1 cellular context compared by ENCODE assay signal in genomic region chr3:194254032-194254431, GRCh38.
TF ChIP-seq lines count a peak whose summit lies in the region.

No MANE protein-coding gene starts in this region.

TF ChIP-seq in K562, 482 proteins besides CTCF, POLR2A, EP300 and RAD21 (continued from another document):
- TF ChIP-seq, protein P1, sequence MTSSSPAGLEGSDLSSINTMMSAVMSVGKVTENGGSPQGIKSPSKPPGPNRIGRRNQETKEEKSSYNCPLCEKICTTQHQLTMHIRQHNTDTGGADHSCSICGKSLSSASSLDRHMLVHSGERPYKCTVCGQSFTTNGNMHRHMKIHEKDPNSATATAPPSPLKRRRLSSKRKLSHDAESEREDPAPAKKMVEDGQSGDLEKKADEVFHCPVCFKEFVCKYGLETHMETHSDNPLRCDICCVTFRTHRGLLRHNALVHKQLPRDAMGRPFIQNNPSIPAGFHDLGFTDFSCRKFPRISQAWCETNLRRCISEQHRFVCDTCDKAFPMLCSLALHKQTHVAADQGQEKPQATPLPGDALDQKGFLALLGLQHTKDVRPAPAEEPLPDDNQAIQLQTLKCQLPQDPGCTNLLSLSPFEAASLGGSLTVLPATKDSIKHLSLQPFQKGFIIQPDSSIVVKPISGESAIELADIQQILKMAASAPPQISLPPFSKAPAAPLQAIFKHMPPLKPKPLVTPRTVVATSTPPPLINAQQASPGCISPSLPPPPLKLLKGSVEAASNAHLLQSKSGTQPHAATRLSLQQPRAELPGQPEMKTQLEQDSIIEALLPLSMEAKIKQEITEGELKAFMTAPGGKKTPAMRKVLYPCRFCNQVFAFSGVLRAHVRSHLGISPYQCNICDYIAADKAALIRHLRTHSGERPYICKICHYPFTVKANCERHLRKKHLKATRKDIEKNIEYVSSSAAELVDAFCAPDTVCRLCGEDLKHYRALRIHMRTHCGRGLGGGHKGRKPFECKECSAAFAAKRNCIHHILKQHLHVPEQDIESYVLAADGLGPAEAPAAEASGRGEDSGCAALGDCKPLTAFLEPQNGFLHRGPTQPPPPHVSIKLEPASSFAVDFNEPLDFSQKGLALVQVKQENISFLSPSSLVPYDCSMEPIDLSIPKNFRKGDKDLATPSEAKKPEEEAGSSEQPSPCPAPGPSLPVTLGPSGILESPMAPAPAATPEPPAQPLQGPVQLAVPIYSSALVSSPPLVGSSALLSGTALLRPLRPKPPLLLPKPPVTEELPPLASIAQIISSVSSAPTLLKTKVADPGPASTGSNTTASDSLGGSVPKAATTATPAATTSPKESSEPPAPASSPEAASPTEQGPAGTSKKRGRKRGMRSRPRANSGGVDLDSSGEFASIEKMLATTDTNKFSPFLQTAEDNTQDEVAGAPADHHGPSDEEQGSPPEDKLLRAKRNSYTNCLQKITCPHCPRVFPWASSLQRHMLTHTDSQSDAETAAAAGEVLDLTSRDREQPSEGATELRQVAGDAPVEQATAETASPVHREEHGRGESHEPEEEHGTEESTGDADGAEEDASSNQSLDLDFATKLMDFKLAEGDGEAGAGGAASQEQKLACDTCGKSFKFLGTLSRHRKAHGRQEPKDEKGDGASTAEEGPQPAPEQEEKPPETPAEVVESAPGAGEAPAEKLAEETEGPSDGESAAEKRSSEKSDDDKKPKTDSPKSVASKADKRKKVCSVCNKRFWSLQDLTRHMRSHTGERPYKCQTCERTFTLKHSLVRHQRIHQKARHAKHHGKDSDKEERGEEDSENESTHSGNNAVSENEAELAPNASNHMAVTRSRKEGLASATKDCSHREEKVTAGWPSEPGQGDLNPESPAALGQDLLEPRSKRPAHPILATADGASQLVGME (CRISPR knock-in tag; IDR thresholded peaks at IDR 0.05): peak; percentile 27; the same call in 1 of the 2 replicates
- TF ChIP-seq ZNF76 (CRISPR knock-in tag; IDR thresholded peaks at IDR 0.05; ENCODE audit: borderline replicate concordance) (peak; percentile 73), KLF6 (CRISPR knock-in tag; IDR thresholded peaks at IDR 0.05; ENCODE audit: borderline replicate concordance) (0 out of 2 replicates have a peak, but pooled peaks have one; percentile 41), ZNF644 (tag; IDR thresholded peaks at IDR 0.05; ENCODE audit: low read depth) (0 out of 2 replicates have a peak, but pooled peaks have one; percentile 49), ZNF197 (CRISPR knock-in tag; IDR thresholded peaks at IDR 0.05; ENCODE audit: low read depth) (no peak), ZNF584 (CRISPR knock-in tag; IDR thresholded peaks at IDR 0.05; ENCODE audit: low read depth) (0 out of 2 replicates have a peak, but pooled peaks have one; percentile 69), PTTG1 (tag; IDR thresholded peaks at IDR 0.05; ENCODE audit: low read depth) (peak; percentile 56; the same call in 1 of the 2 replicates), SMAD4 (CRISPR knock-in tag; conservative IDR thresholded peaks at IDR 0.05) (peak; percentile 55; the same call in 1 of the 2 replicates), ZNF766 (CRISPR knock-in tag; conservative IDR thresholded peaks at IDR 0.05) (0 out of 2 replicates have a peak, but pooled peaks have one; percentile 27), BMI1 (IDR thresholded peaks at IDR 0.05; ENCODE audit: low read length) (no peak), YY1 (IDR thresholded peaks at IDR 0.05; ENCODE audit: borderline replicate concordance in 1 of 3, control insufficient read depth in 1 of 3, extremely low read depth in 1 of 3, insufficient read depth in 3 of 3, insufficient read length in 1 of 3, insufficient replicate concordance in 2 of 3, low read depth in 1 of 3, low read length in 2 of 3) (peak in 1 of 3 experiments; percentile 22), SUPT5H (IDR thresholded peaks at IDR 0.05) (no peak), MEF2D (tag; conservative IDR thresholded peaks at IDR 0.05; ENCODE audit: low read depth) (0 out of 2 replicates have a peak, but pooled peaks have one; percentile 46), SMARCA5 (IDR thresholded peaks at IDR 0.05) (no peak), HNRNPK (IDR thresholded peaks at IDR 0.05; ENCODE audit: low read depth, low read length, poor library complexity, severe bottlenecking) (no peak), ZNF583 (CRISPR knock-in tag; IDR thresholded peaks at IDR 0.05) (peak; percentile 79; the same call in 1 of the 2 replicates)
- TF ChIP-seq, protein P2, sequence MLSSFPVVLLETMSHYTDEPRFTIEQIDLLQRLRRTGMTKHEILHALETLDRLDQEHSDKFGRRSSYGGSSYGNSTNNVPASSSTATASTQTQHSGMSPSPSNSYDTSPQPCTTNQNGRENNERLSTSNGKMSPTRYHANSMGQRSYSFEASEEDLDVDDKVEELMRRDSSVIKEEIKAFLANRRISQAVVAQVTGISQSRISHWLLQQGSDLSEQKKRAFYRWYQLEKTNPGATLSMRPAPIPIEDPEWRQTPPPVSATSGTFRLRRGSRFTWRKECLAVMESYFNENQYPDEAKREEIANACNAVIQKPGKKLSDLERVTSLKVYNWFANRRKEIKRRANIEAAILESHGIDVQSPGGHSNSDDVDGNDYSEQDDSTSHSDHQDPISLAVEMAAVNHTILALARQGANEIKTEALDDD (IDR thresholded peaks at IDR 0.05): peak; percentile 48; the same call in 1 of the 2 replicates
- TF ChIP-seq, protein P3, sequence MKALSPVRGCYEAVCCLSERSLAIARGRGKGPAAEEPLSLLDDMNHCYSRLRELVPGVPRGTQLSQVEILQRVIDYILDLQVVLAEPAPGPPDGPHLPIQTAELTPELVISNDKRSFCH (CRISPR knock-in tag; IDR thresholded peaks at IDR 0.05): no peak
- TF ChIP-seq, protein P3 (tag; IDR thresholded peaks at IDR 0.05): 0 out of 2 replicates have a peak, but pooled peaks have one; percentile 22
- TF ChIP-seq, protein P4, sequence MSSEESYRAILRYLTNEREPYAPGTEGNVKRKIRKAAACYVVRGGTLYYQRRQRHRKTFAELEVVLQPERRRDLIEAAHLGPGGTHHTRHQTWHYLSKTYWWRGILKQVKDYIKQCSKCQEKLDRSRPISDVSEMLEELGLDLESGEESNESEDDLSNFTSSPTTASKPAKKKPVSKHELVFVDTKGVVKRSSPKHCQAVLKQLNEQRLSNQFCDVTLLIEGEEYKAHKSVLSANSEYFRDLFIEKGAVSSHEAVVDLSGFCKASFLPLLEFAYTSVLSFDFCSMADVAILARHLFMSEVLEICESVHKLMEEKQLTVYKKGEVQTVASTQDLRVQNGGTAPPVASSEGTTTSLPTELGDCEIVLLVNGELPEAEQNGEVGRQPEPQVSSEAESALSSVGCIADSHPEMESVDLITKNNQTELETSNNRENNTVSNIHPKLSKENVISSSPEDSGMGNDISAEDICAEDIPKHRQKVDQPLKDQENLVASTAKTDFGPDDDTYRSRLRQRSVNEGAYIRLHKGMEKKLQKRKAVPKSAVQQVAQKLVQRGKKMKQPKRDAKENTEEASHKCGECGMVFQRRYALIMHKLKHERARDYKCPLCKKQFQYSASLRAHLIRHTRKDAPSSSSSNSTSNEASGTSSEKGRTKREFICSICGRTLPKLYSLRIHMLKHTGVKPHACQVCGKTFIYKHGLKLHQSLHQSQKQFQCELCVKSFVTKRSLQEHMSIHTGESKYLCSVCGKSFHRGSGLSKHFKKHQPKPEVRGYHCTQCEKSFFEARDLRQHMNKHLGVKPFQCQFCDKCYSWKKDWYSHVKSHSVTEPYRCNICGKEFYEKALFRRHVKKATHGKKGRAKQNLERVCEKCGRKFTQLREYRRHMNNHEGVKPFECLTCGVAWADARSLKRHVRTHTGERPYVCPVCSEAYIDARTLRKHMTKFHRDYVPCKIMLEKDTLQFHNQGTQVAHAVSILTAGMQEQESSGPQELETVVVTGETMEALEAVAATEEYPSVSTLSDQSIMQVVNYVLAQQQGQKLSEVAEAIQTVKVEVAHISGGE (CRISPR knock-in tag; IDR thresholded peaks at IDR 0.05): no peak
- TF ChIP-seq, protein P5, sequence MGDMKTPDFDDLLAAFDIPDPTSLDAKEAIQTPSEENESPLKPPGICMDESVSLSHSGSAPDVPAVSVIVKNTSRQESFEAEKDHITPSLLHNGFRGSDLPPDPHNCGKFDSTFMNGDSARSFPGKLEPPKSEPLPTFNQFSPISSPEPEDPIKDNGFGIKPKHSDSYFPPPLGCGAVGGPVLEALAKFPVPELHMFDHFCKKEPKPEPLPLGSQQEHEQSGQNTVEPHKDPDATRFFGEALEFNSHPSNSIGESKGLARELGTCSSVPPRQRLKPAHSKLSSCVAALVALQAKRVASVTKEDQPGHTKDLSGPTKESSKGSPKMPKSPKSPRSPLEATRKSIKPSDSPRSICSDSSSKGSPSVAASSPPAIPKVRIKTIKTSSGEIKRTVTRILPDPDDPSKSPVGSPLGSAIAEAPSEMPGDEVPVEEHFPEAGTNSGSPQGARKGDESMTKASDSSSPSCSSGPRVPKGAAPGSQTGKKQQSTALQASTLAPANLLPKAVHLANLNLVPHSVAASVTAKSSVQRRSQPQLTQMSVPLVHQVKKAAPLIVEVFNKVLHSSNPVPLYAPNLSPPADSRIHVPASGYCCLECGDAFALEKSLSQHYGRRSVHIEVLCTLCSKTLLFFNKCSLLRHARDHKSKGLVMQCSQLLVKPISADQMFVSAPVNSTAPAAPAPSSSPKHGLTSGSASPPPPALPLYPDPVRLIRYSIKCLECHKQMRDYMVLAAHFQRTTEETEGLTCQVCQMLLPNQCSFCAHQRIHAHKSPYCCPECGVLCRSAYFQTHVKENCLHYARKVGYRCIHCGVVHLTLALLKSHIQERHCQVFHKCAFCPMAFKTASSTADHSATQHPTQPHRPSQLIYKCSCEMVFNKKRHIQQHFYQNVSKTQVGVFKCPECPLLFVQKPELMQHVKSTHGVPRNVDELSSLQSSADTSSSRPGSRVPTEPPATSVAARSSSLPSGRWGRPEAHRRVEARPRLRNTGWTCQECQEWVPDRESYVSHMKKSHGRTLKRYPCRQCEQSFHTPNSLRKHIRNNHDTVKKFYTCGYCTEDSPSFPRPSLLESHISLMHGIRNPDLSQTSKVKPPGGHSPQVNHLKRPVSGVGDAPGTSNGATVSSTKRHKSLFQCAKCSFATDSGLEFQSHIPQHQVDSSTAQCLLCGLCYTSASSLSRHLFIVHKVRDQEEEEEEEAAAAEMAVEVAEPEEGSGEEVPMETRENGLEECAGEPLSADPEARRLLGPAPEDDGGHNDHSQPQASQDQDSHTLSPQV (IDR thresholded peaks at IDR 0.05): peak; percentile 69
- TF ChIP-seq, protein P6, sequence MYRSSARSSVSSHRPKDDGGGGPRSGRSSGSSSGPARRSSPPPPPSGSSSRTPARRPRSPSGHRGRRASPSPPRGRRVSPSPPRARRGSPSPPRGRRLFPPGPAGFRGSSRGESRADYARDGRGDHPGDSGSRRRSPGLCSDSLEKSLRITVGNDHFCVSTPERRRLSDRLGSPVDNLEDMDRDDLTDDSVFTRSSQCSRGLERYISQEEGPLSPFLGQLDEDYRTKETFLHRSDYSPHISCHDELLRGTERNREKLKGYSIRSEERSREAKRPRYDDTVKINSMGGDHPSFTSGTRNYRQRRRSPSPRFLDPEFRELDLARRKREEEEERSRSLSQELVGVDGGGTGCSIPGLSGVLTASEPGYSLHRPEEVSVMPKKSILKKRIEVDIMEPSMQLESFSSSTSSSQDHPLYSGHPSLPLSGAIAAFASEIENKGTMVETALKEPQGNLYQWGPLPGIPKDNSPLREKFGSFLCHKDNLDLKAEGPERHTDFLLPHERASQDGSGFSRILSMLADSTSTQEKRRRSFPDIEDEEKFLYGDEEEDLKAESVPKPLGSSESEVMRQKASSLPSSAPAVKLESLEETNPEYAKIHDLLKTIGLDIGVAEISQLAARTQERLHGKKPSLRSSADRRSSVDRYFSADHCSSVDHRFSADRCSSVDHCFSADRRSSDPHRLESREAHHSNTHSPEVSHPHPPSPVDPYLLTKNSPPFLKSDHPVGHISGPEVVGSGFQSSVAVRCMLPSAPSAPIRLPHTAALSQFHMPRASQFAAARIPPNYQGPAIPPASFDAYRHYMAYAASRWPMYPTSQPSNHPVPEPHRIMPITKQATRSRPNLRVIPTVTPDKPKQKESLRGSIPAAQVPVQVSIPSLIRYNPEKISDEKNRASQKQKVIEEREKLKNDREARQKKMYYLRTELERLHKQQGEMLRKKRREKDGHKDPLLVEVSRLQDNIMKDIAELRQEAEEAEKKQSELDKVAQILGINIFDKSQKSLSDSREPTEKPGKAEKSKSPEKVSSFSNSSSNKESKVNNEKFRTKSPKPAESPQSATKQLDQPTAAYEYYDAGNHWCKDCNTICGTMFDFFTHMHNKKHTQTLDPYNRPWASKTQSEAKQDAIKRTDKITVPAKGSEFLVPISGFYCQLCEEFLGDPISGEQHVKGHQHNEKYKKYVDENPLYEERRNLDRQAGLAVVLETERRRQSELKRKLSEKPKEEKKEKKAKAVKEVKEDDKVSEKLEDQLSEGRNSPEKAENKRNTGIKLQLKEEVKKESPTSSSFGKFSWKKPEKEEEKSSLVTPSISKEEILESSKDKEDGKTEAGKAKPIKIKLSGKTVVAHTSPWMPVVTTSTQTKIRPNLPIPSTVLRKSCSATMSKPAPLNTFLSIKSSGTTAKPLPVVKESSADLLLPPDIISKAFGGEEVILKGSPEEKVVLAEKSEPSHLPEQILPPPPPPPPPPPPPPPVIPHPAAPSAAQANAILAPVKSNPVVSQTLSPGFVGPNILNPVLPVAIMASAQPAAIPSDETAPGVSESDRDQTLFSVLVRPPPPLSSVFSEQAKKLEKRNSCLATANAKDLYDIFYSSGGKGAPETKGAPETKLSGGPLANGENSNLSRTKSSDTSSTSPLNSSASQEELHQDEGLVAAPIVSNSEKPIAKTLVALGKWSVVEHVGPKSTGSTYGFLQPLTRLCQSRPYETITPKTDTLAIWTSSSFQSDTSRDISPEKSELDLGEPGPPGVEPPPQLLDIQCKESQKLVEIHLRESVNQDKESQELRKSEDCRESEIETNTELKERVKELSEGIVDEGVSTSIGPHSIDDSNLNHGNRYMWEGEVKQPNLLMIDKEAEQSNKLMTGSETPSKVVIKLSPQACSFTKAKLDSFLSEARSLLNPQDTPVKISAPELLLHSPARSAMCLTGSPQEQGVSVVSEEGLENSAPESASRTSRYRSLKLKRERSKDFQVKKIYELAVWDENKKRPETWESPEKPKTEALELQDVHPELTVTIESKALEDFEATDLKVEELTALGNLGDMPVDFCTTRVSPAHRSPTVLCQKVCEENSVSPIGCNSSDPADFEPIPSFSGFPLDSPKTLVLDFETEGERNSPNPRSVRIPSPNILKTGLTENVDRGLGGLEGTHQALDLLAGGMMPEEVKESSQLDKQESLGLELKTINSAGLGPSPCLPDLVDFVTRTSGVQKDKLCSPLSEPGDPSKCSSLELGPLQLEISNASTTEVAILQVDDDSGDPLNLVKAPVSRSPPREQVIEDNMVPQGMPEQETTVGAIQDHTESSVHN (IDR thresholded peaks at IDR 0.05; ENCODE audit: borderline replicate concordance in 1 of 2, low read depth in 1 of 2): no peak
- TF ChIP-seq, protein P7, sequence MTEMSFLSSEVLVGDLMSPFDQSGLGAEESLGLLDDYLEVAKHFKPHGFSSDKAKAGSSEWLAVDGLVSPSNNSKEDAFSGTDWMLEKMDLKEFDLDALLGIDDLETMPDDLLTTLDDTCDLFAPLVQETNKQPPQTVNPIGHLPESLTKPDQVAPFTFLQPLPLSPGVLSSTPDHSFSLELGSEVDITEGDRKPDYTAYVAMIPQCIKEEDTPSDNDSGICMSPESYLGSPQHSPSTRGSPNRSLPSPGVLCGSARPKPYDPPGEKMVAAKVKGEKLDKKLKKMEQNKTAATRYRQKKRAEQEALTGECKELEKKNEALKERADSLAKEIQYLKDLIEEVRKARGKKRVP (CRISPR knock-in tag; IDR thresholded peaks at IDR 0.05): 0 out of 2 replicates have a peak, but pooled peaks have one; percentile 4
- TF ChIP-seq, protein P8, sequence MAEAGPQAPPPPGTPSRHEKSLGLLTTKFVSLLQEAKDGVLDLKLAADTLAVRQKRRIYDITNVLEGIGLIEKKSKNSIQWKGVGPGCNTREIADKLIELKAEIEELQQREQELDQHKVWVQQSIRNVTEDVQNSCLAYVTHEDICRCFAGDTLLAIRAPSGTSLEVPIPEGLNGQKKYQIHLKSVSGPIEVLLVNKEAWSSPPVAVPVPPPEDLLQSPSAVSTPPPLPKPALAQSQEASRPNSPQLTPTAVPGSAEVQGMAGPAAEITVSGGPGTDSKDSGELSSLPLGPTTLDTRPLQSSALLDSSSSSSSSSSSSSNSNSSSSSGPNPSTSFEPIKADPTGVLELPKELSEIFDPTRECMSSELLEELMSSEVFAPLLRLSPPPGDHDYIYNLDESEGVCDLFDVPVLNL (CRISPR knock-in tag; IDR thresholded peaks at IDR 0.05; ENCODE audit: low read depth): no peak
